35 cellular contexts compared by ENCODE assay signal in the genomic region with DNA sequence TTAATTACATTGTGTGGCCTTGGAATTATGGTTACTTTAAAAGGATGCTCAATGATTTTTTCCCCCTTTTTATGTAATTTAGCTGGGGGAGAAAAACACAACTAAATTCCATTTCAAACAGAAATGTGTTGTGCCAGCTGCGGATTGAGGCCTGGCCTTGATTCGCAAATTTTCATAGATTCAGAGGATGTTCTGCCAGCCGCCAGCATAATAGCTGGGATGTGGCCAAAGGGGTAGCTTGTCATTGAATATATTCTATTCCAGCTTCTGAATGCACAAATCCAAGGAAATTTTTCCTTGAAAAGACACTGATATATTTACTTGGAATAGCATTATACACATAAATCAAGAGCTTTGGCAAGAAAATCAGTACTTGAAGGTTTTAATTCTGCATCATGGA. TPM values are rescaled to one million over a fixed set of nuclear protein-coding genes. Genes with fewer than 3 reads are reported as not detected.
"Had no signal": no experiment of that assay in that cellular context is flagged by ENCODE, and none has a peak within 500 bp of the region (broad histone marks: within the 10 kb centered on the region; RNA-seq: fewer than 3 reads in every experiment).

No MANE protein-coding gene starts in this region.

- ATAC-seq: activated CD4-positive, alpha-beta T cell treated with anti-CD3 and anti-CD28 coated beads for 36 hours; activated CD8-positive, alpha-beta memory T cell treated with anti-CD3 and anti-CD28 coated beads, Interleukin-2, amount 10 ng/mL, durations not matched to agents 7 days and 5 days; activated CD8-positive, alpha-beta T cell treated with anti-CD3 and anti-CD28 coated beads, Interleukin-2, amount 10 ng/mL, durations not matched to agents 7 days and 5 days; activated naive CD8-positive, alpha-beta T cell treated with anti-CD3 and anti-CD28 coated beads, Interleukin-2, amount 50 U/mL, for 24 hours; foreskin keratinocyte; gastrocnemius medialis; heart left ventricle had no signal

- DNase-seq: activated CD4-positive, alpha-beta memory T cell treated with anti-CD3 and anti-CD28 coated beads for 36 hours; activated CD4-positive, alpha-beta T cell treated with anti-CD3 and anti-CD28 coated beads for 36 hours; activated CD4-positive, alpha-beta T cell treated with anti-CD3 and anti-CD28 coated beads, Interleukin-2, amount 10 ng/mL, durations not matched to agents 24 days and 14 days; activated CD4-positive, CD25-positive, alpha-beta regulatory T cell; activated CD4-positive, CD25-positive, alpha-beta regulatory T cell treated with anti-CD3 and anti-CD28 coated beads, Interleukin-2, amount 50 U/mL, for 72 hours; activated CD8-positive, alpha-beta memory T cell treated with anti-CD3 and anti-CD28 coated beads, Interleukin-2, amount 10 ng/mL, durations not matched to agents 7 days and 5 days; activated CD8-positive, alpha-beta memory T cell treated with anti-CD3 and anti-CD28 coated beads, Interleukin-2, amount 50 U/mL, for 4 hours; activated CD8-positive, alpha-beta T cell treated with anti-CD3 and anti-CD28 coated beads, Interleukin-2, amount 10 ng/mL, durations not matched to agents 7 days and 5 days; activated effector memory CD4-positive, alpha-beta T cell treated with anti-CD3 and anti-CD28 coated beads, Interleukin-2, amount 50 U/mL, for 16 hours; activated naive CD4-positive, alpha-beta T cell treated with anti-CD3 and anti-CD28 coated beads for 36 hours; activated naive CD8-positive, alpha-beta T cell treated with anti-CD3 and anti-CD28 coated beads for 36 hours; activated naive CD8-positive, alpha-beta T cell treated with anti-CD3 and anti-CD28 coated beads, Interleukin-2, amount 50 U/mL, for 24 hours; activated T-cell treated with anti-CD3 and anti-CD28 coated beads, Interleukin-2, amount 50 U/mL, for 1 hour; activated T-cell treated with anti-CD3 and anti-CD28 coated beads, Interleukin-2, amount 50 U/mL, for 48 hours; adrenal gland; cortex of kidney; dermis blood vessel endothelial cell; effector memory CD4-positive, alpha-beta T cell; endodermal cell; erythroblast; foreskin keratinocyte; gastrocnemius medialis; heart left ventricle; T-helper 2 cell had no signal

- H3K4me1 Mint-ChIP-seq: activated CD4-positive, alpha-beta T cell treated with anti-CD3 and anti-CD28 coated beads for 36 hours; activated CD4-positive, alpha-beta T cell treated with anti-CD3 and anti-CD28 coated beads, Interleukin-2, amount 10 ng/mL, durations not matched to agents 24 days and 14 days; activated CD8-positive, alpha-beta memory T cell treated with anti-CD3 and anti-CD28 coated beads, Interleukin-2, amount 10 ng/mL, durations not matched to agents 7 days and 5 days; activated naive CD4-positive, alpha-beta T cell treated with anti-CD3 and anti-CD28 coated beads, Interleukin-2, amount 50 U/mL, for 24 hours; activated naive CD8-positive, alpha-beta T cell treated with anti-CD3 and anti-CD28 coated beads for 36 hours; activated naive CD8-positive, alpha-beta T cell treated with anti-CD3 and anti-CD28 coated beads, Interleukin-2, amount 50 U/mL, for 24 hours; brain; central memory CD8-positive, alpha-beta T cell had no signal

- H3K4me3 Mint-ChIP-seq: activated CD4-positive, alpha-beta memory T cell treated with anti-CD3 and anti-CD28 coated beads for 36 hours; activated CD4-positive, alpha-beta T cell treated with anti-CD3 and anti-CD28 coated beads for 36 hours; activated CD4-positive, alpha-beta T cell treated with anti-CD3 and anti-CD28 coated beads, Interleukin-2, amount 10 ng/mL, durations not matched to agents 24 days and 14 days; activated CD8-positive, alpha-beta memory T cell treated with anti-CD3 and anti-CD28 coated beads, Interleukin-2, amount 10 ng/mL, durations not matched to agents 7 days and 5 days; activated CD8-positive, alpha-beta T cell treated with anti-CD3 and anti-CD28 coated beads, Interleukin-2, amount 10 ng/mL, durations not matched to agents 7 days and 5 days; activated naive CD4-positive, alpha-beta T cell treated with anti-CD3 and anti-CD28 coated beads for 36 hours; activated naive CD4-positive, alpha-beta T cell treated with anti-CD3 and anti-CD28 coated beads, Interleukin-2, amount 50 U/mL, for 24 hours; activated naive CD8-positive, alpha-beta T cell treated with anti-CD3 and anti-CD28 coated beads for 36 hours; activated naive CD8-positive, alpha-beta T cell treated with anti-CD3 and anti-CD28 coated beads, Interleukin-2, amount 50 U/mL, for 24 hours; activated T-helper 1 cell treated with anti-CD3 and anti-CD28 coated beads, Interleukin-12 subunit alpha, Interleukin-12 subunit beta, Interleukin-2, Interleukin-4 antibody, amounts not matched to agents 30 ng/mL and 10 ng/mL and 1 ng/mL, durations not matched to agents 14 hours and 24 hours and 36 hours; brain; central memory CD8-positive, alpha-beta T cell; endodermal cell had no signal

- H3K9me3 Mint-ChIP-seq: activated CD4-positive, alpha-beta memory T cell treated with anti-CD3 and anti-CD28 coated beads for 36 hours; activated CD4-positive, alpha-beta T cell treated with anti-CD3 and anti-CD28 coated beads, Interleukin-2, amount 10 ng/mL, durations not matched to agents 24 days and 14 days; activated naive CD4-positive, alpha-beta T cell treated with anti-CD3 and anti-CD28 coated beads for 36 hours; activated naive CD4-positive, alpha-beta T cell treated with anti-CD3 and anti-CD28 coated beads, Interleukin-2, amount 50 U/mL, for 24 hours; activated naive CD8-positive, alpha-beta T cell treated with anti-CD3 and anti-CD28 coated beads for 36 hours; activated naive CD8-positive, alpha-beta T cell treated with anti-CD3 and anti-CD28 coated beads, Interleukin-2, amount 50 U/mL, for 24 hours; activated T-helper 1 cell treated with anti-CD3 and anti-CD28 coated beads, Interleukin-12 subunit alpha, Interleukin-12 subunit beta, Interleukin-2, Interleukin-4 antibody, amounts not matched to agents 30 ng/mL and 10 ng/mL and 1 ng/mL, durations not matched to agents 14 hours and 24 hours and 36 hours; activated T-helper 2 cell treated with anti-CD3 and anti-CD28 coated beads, Interferon-gamma antibody, Interleukin-2, Interleukin-4, amounts not matched to agents 10 μg/mL and 5 μg/mL and 100 μg/mL, durations not matched to agents 14 hours and 24 hours and 36 hours; brain; endodermal cell had no signal

- H3K27me3 Mint-ChIP-seq: activated CD4-positive, alpha-beta memory T cell treated with anti-CD3 and anti-CD28 coated beads for 36 hours; activated CD4-positive, alpha-beta T cell treated with anti-CD3 and anti-CD28 coated beads for 36 hours; activated CD4-positive, alpha-beta T cell treated with anti-CD3 and anti-CD28 coated beads, Interleukin-2, amount 10 ng/mL, durations not matched to agents 24 days and 14 days; activated CD8-positive, alpha-beta memory T cell treated with anti-CD3 and anti-CD28 coated beads, Interleukin-2, amount 10 ng/mL, durations not matched to agents 7 days and 5 days; activated naive CD4-positive, alpha-beta T cell treated with anti-CD3 and anti-CD28 coated beads, Interleukin-2, amount 50 U/mL, for 24 hours; activated naive CD8-positive, alpha-beta T cell treated with anti-CD3 and anti-CD28 coated beads for 36 hours; activated naive CD8-positive, alpha-beta T cell treated with anti-CD3 and anti-CD28 coated beads, Interleukin-2, amount 50 U/mL, for 24 hours; brain; central memory CD8-positive, alpha-beta T cell had no signal

- H3K27ac Mint-ChIP-seq: activated CD4-positive, alpha-beta memory T cell treated with anti-CD3 and anti-CD28 coated beads for 36 hours; activated CD4-positive, alpha-beta T cell treated with anti-CD3 and anti-CD28 coated beads for 36 hours; activated CD4-positive, alpha-beta T cell treated with anti-CD3 and anti-CD28 coated beads, Interleukin-2, amount 10 ng/mL, durations not matched to agents 24 days and 14 days; activated CD8-positive, alpha-beta memory T cell treated with anti-CD3 and anti-CD28 coated beads, Interleukin-2, amount 10 ng/mL, durations not matched to agents 7 days and 5 days; activated CD8-positive, alpha-beta T cell treated with anti-CD3 and anti-CD28 coated beads, Interleukin-2, amount 10 ng/mL, durations not matched to agents 7 days and 5 days; activated naive CD4-positive, alpha-beta T cell treated with anti-CD3 and anti-CD28 coated beads for 36 hours; activated naive CD4-positive, alpha-beta T cell treated with anti-CD3 and anti-CD28 coated beads, Interleukin-2, amount 50 U/mL, for 24 hours; activated naive CD8-positive, alpha-beta T cell treated with anti-CD3 and anti-CD28 coated beads for 36 hours; activated naive CD8-positive, alpha-beta T cell treated with anti-CD3 and anti-CD28 coated beads, Interleukin-2, amount 50 U/mL, for 24 hours; activated T-helper 1 cell treated with anti-CD3 and anti-CD28 coated beads, Interleukin-12 subunit alpha, Interleukin-12 subunit beta, Interleukin-2, Interleukin-4 antibody, amounts not matched to agents 30 ng/mL and 10 ng/mL and 1 ng/mL, durations not matched to agents 14 hours and 24 hours and 36 hours; activated T-helper 2 cell treated with anti-CD3 and anti-CD28 coated beads, Interferon-gamma antibody, Interleukin-2, Interleukin-4, amounts not matched to agents 10 μg/mL and 5 μg/mL and 100 μg/mL, durations not matched to agents 14 hours and 24 hours and 36 hours; endodermal cell had no signal

- H3K27ac ChIP-seq: adrenal gland, ascending aorta, breast epithelium, cardiac muscle cell, esophagus muscularis mucosa, foreskin keratinocyte, gastrocnemius medialis, heart left ventricle had no signal

- H3K36me3 Mint-ChIP-seq: activated CD4-positive, alpha-beta memory T cell treated with anti-CD3 and anti-CD28 coated beads for 36 hours; activated CD8-positive, alpha-beta memory T cell treated with anti-CD3 and anti-CD28 coated beads, Interleukin-2, amount 10 ng/mL, durations not matched to agents 7 days and 5 days; activated naive CD4-positive, alpha-beta T cell treated with anti-CD3 and anti-CD28 coated beads, Interleukin-2, amount 50 U/mL, for 24 hours; activated naive CD8-positive, alpha-beta T cell treated with anti-CD3 and anti-CD28 coated beads for 36 hours; brain had no signal

RNA-seq across cellular contexts. Expression of a gene that starts 43.7 kb away (rescaled TPM):
- total RNA-seq: activated CD4-positive, alpha-beta memory T cell treated with anti-CD3 and anti-CD28 coated beads for 36 hours; activated CD4-positive, alpha-beta T cell treated with anti-CD3 and anti-CD28 coated beads for 36 hours; activated CD4-positive, alpha-beta T cell treated with anti-CD3 and anti-CD28 coated beads, Interleukin-2, amount 10 ng/mL, durations not matched to agents 24 days and 14 days; activated CD8-positive, alpha-beta memory T cell treated with anti-CD3 and anti-CD28 coated beads for 36 hours; activated CD8-positive, alpha-beta memory T cell treated with anti-CD3 and anti-CD28 coated beads, Interleukin-2, amount 10 ng/mL, durations not matched to agents 7 days and 5 days; activated CD8-positive, alpha-beta T cell treated with anti-CD3 and anti-CD28 coated beads, Interleukin-2, amount 10 ng/mL, durations not matched to agents 7 days and 5 days; activated naive CD4-positive, alpha-beta T cell treated with anti-CD3 and anti-CD28 coated beads for 36 hours; activated naive CD8-positive, alpha-beta T cell treated with anti-CD3 and anti-CD28 coated beads for 36 hours; activated T-helper 1 cell treated with anti-CD3 and anti-CD28 coated beads, Interleukin-12 subunit alpha, Interleukin-12 subunit beta, Interleukin-2, Interleukin-4 antibody, amounts not matched to agents 30 ng/mL and 10 ng/mL and 1 ng/mL, durations not matched to agents 14 hours and 24 hours and 36 hours; activated T-helper 2 cell treated with anti-CD3 and anti-CD28 coated beads, Interferon-gamma antibody, Interleukin-2, Interleukin-4, amounts not matched to agents 10 μg/mL and 5 μg/mL and 100 μg/mL, durations not matched to agents 14 hours and 24 hours and 36 hours; cardiac muscle cell; T-helper 1 cell treated with Interleukin-12 subunit alpha and Interleukin-12 subunit beta and Interleukin-4 antibody, amounts not matched to agents 30 ng/mL and 1 ng/mL, for 36 hours had no signal
